27 cellular contexts compared by ENCODE assay signal in genomic region chr2:172373076-172373475, GRCh38.
"Had no signal": no experiment of that assay in that cellular context is flagged by ENCODE, and none has a peak within 500 bp of the region (broad histone marks: within the 10 kb centered on the region; RNA-seq: fewer than 3 reads in every experiment).

No MANE protein-coding gene starts in this region.

- DNase-seq: activated CD4-positive, alpha-beta T cell treated with anti-CD3 and anti-CD28 coated beads for 48 hours; activated CD4-positive, alpha-beta T cell treated with anti-CD3 and anti-CD28 coated beads, Interleukin-2, amount 50 U/mL, for 4 hours; activated CD4-positive, CD25-positive, alpha-beta regulatory T cell treated with anti-CD3 and anti-CD28 coated beads, Interleukin-2, amount 50 U/mL, for 72 hours; activated CD8-positive, alpha-beta memory T cell treated with anti-CD3 and anti-CD28 coated beads, Interleukin-2, amount 10 ng/mL, durations not matched to agents 7 days and 5 days; activated CD8-positive, alpha-beta T cell treated with anti-CD3 and anti-CD28 coated beads, Interleukin-2, amount 10 ng/mL, durations not matched to agents 7 days and 5 days; activated effector memory CD4-positive, alpha-beta T cell treated with Interleukin-2 at 50 U/mL for 16 hours; activated naive CD4-positive, alpha-beta T cell treated with Interleukin-2 at 50 U/mL for 16 hours; activated naive CD8-positive, alpha-beta T cell treated with anti-CD3 and anti-CD28 coated beads, Interleukin-2, amount 50 U/mL, for 24 hours; activated T-cell treated with anti-CD3 and anti-CD28 coated beads, Interleukin-2, amount 50 U/mL, for 24 hours; amniotic stem cell; body of pancreas; Karpas-422; MM.1S; NCI-H1436; NCI-H1694 treated with DMSO at 0.1 percent for 48 hours; NCI-H2029 treated with DMSO at 0.1 percent for 48 hours; NCI-H226; Peyer's patch; SHP77; SW 1271 had no signal

- H3K4me1 ChIP-seq: ascending aorta, Peyer's patch had no signal

- ATAC-seq: activated CD8-positive, alpha-beta memory T cell treated with anti-CD3 and anti-CD28 coated beads, Interleukin-2, amount 10 ng/mL, durations not matched to agents 7 days and 5 days; activated CD8-positive, alpha-beta T cell treated with anti-CD3 and anti-CD28 coated beads, Interleukin-2, amount 10 ng/mL, durations not matched to agents 7 days and 5 days; activated naive CD4-positive, alpha-beta T cell treated with anti-CD3 and anti-CD28 coated beads, Interleukin-2, amount 50 U/mL, for 72 hours; activated naive CD8-positive, alpha-beta T cell treated with anti-CD3 and anti-CD28 coated beads, Interleukin-2, amount 50 U/mL, for 24 hours; body of pancreas; K562; SK-N-SH treated with all-trans-retinoic acid at 6 μM for 48 hours; WTC11 had no signal

- H3K27me3 ChIP-seq: ascending aorta, body of pancreas, Peyer's patch, SJSA1 had no signal

- H3K27ac ChIP-seq: ascending aorta, Peyer's patch, RWPE1, SJSA1 had no signal

- H3K4me3 ChIP-seq: ascending aorta, body of pancreas, K562, Peyer's patch, SJSA1 had no signal

- H3K36me3 ChIP-seq: ascending aorta, Peyer's patch, SJSA1 had no signal

- H3K9me3 ChIP-seq: body of pancreas had no signal
